8 cellular contexts compared by ENCODE assay signal in the genomic region with DNA sequence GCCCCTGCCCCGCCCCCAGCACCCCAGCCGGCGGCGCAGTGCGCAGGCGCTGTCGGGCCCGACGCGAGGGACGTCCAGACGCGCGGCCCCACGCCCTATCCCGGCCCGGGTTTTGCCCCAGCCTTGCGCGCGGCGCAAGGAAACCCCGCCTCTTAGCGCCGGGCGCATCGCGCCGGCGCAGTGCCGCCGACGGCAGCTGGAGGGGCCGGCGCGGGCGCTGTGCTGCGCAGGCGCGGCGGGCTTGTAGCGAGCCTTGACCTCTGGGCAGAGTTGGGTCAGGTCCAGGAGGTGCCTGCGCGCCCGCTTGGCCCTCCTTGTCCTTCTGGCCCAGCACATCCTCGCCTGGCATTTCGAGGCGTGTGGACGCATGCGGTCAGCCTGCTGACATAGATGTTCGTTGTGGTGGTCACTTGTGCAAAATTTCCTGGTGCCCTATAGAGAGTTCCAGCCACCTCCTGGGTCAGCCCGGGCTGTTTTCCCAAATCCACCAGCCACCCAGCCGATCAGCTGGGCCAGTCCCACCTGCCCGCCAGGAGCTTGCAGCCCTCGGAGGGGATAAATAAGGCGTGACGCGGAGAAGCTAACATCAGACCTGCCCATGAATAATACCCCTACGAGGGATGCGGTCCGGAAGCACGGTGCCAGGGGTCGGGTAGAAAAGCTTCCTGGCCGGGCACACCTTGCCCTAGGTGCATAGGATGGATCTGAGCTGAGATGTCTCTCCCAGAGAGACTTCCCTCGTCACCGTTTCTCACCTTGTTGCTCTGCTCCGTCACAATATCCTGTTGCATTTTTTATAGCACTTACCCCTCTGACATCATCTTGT. TPM values are rescaled to one million over a fixed set of nuclear protein-coding genes. Genes with fewer than 3 reads are reported as not detected.
A peak's percentile ranks its signal among the peaks of the same experiment; 100 is the strongest.
DNase-seq lines count a peak whose midpoint lies in the region; ATAC-seq and TF ChIP-seq lines count a peak whose summit lies in the region.

No MANE protein-coding gene starts in this region.

- H3K4me3 Mint-ChIP-seq in naive B cell = peak overlapping the region; percentile 82 to 97 (median 92)

- peak overlapping the region; percentile 82 for H3K4me2 ChIP-seq in PC-9

- peak in 1 of 4 donors; percentile 42 for TF ChIP-seq POLR2A in esophagus squamous epithelium (IDR thresholded peaks at IDR 0.05)

- WGBS in esophagus squamous epithelium, 2 donors = 25 to 34% methylated on average over 15 to 33 of the region's 66 CpGs

- H3K27ac Mint-ChIP-seq in naive B cell = peak overlapping the region; percentile 69 to 98 (median 94)

- ATAC-seq in GM21717 (IDR thresholded peaks at IDR 0.05; ENCODE audit: unreplicated experiment) = peak; percentile 81
- ATAC-seq in naive B cell (ENCODE audit: low read depth in 2 of 2) = peak; percentile 96

- H3K4me1 ChIP-seq in PC-9 (replicated peaks; ENCODE audit: insufficient read depth) (peaks cover 81% of the 10 kb centered on the region), esophagus squamous epithelium (peaks cover 12 to 50% (median 20%) of the 10 kb centered on the region in 3 donors)

- intact Hi-C loops in PC-9 (cut with micrococcal nuclease; ENCODE audit: unreplicated experiment) = loop anchor here (2.0 to 5.0 kb wide), 2 partner anchors 44 to 154 kb away; no protein-coding TSS in a partner anchor
- intact Hi-C loops in esophagus squamous epithelium (cut with DNase I) = no loop called here

- H3K27me3 ChIP-seq in PC-9 (ENCODE audit: insufficient read depth, low read depth) (no peaks in the 10 kb centered on the region), esophagus squamous epithelium (no peaks in the 10 kb centered on the region)

- H3K4me1 Mint-ChIP-seq in naive B cell = peaks cover 39 to 55% (median 50%) of the 10 kb centered on the region in 3 donors

- peak overlapping the region; percentile 76 for H2AFZ ChIP-seq in PC-9

- H3K9me3 Mint-ChIP-seq in naive B cell = no peaks in the 10 kb centered on the region

- peaks cover 0 to 8% of the 10 kb centered on the region in 2 donors for H3K36me3 Mint-ChIP-seq in naive B cell

- CTCF ChIA-PET in PC-9 (lab: Charles Lee) = no interaction called here

- H3K36me3 ChIP-seq in PC-9 (ENCODE audit: low read depth) (peaks cover 25% of the 10 kb centered on the region), esophagus squamous epithelium (peaks cover 0 to 4% (median under 1%) of the 10 kb centered on the region in 3 donors)

- DNase-seq in DMS53 (lab: John Stamatoyannopoulos, UW) (peak; percentile 96), PC-9 (peak; percentile 82 to 98), esophagus squamous epithelium (lab: John Stamatoyannopoulos, UW) (peak; percentile 64), naive B cell (peak; percentile 96)
- peak; percentile 81 for DNase-seq in Jurkat, Clone E6-1 (ENCODE audit: low read depth, low spot score)
- DNase-seq in activated T-cell treated with anti-CD3 and anti-CD28 coated beads, Interleukin-2, amount 50 U/mL, for 48 hours = peak; percentile 96 to 97
- DNase-seq in stimulated activated CD8-positive, alpha-beta memory T cell treated with anti-CD3 and anti-CD28 coated beads, Interleukin-7, amount 100 ng/mL, for 48 hours (ENCODE audit: extremely low read depth in 1 of 2, low read depth in 1 of 2) = peak; percentile 87 to 92

- no peaks in the 10 kb centered on the region for H3K27me3 Mint-ChIP-seq in naive B cell

- peak overlapping the region; percentile 83 for H3K4me3 ChIP-seq in Jurkat, Clone E6-1 (ENCODE audit: low read length)
- peak overlapping the region; percentile 90 for H3K4me3 ChIP-seq in PC-9
- H3K4me3 ChIP-seq in esophagus squamous epithelium = peak overlapping the region; percentile 68 to 91 (median 72)

- POLR2A ChIA-PET in PC-9 (lab: Charles Lee; ENCODE audit: unreplicated experiment) = interaction anchor here (0.5 to 1.0 kb wide), 3 partner anchors 11 to 151 kb away, joined by 3 to 10 read pairs (median 7); a partner anchor contains a TSS

- peaks cover 25% of the 10 kb centered on the region for H4K20me1 ChIP-seq in PC-9 (ENCODE audit: insufficient read depth)

- no peak for TF ChIP-seq CTCF in PC-9 (conservative IDR thresholded peaks at IDR 0.05)
- peak in 3 of 6 experiments; percentile 29 to 43 (median 41) for TF ChIP-seq CTCF in esophagus squamous epithelium (IDR thresholded peaks at IDR 0.05)

- H3K27ac ChIP-seq in PC-9 (peak overlapping the region; percentile 97), esophagus squamous epithelium (peak overlapping the region; percentile 81 to 94 (median 90))

- peaks cover 46% of the 10 kb centered on the region for H3K79me2 ChIP-seq in PC-9 (ENCODE audit: low read depth)

- H3K9me2 ChIP-seq in PC-9 (ENCODE audit: insufficient read depth) = no peaks in the 10 kb centered on the region

- H3F3A ChIP-seq in PC-9 (ENCODE audit: insufficient read depth, low read depth) = peaks cover 37% of the 10 kb centered on the region

- TSS peak; percentile 62 for BruUV-seq in PC-9 (replicated peaks; lab: Mats Ljungman, UMichigan)

- H3K9me3 ChIP-seq in PC-9 (ENCODE audit: insufficient read depth, low read depth) = no peaks in the 10 kb centered on the region
- no peaks in the 10 kb centered on the region for H3K9me3 ChIP-seq in esophagus squamous epithelium

RNA-seq across cellular contexts. Expression of a gene that starts 0.4 kb away (rescaled TPM):
- polyA plus RNA-seq in Jurkat, Clone E6-1 (2012; ENCODE audit: insufficient read depth, insufficient read length) = 161 TPM
- total RNA-seq in PC-9 (2021) = 106 and 137 TPM in 2 replicates
- total RNA-seq in esophagus squamous epithelium = 10 to 100 TPM; 44.7 to 73.1 (median 68.5) TPM
- 10 to 100 TPM; 34.1 to 46.0 (median 37.5) TPM for polyA plus RNA-seq in naive B cell (ENCODE audit: low read depth in 6 of 6)

RNA-seq across cellular contexts. Expression of a gene that starts 10.9 kb away (rescaled TPM):
- 352 TPM for polyA plus RNA-seq in Jurkat, Clone E6-1 (2012; ENCODE audit: insufficient read depth, insufficient read length)
- total RNA-seq in PC-9 (2021) = 76.3 and 84.8 TPM in 2 replicates
- 10 to 100 TPM; 11.6 to 35.5 (median 26.0) TPM for total RNA-seq in esophagus squamous epithelium
- polyA plus RNA-seq in naive B cell (ENCODE audit: low read depth in 6 of 6) = 100 to 1,000 TPM in 1 of 6 donors, 10 to 100 TPM in 5; 53.9 to 103 (median 75.5) TPM

RNA-seq across cellular contexts. Expression of a gene that starts 23.8 kb away (rescaled TPM):
- polyA plus RNA-seq in Jurkat, Clone E6-1 (2012; ENCODE audit: insufficient read depth, insufficient read length) = 0.33 TPM
- total RNA-seq in PC-9 (2021) (0.18 and 0.35 TPM in 2 replicates), esophagus squamous epithelium (under 1 TPM in 1 of 4 donors, not detected in 3; 0.19 TPM)
- polyA plus RNA-seq in naive B cell (ENCODE audit: low read depth in 6 of 6) = 10 to 100 TPM in 3 of 6 donors, 1 to 10 TPM in 3; 2.5 to 16.4 (median 11.0) TPM

RNA-seq across cellular contexts. Expression of a gene that starts 36.0 kb away (rescaled TPM):
- polyA plus RNA-seq in Jurkat, Clone E6-1 (2012; ENCODE audit: insufficient read depth, insufficient read length) = not detected
- total RNA-seq in PC-9 (2021) (184 and 194 TPM in 2 replicates), esophagus squamous epithelium (10 to 100 TPM; 22.3 to 89.7 (median 57.2) TPM)
- 10 to 100 TPM; 15.7 to 39.6 (median 25.4) TPM for polyA plus RNA-seq in naive B cell (ENCODE audit: low read depth in 6 of 6)

Comparison
In these comparisons a context has a peak if more than half of its experiments do, and no peak if none do; other contexts are left out.
1. Peak in every context shown above with its lines: DNase-seq, ATAC-seq, H3K4me3 ChIP-seq and H3K27ac ChIP-seq.